Comparison of ENCODE assay signal across 8 cellular contexts in the genomic region with DNA sequence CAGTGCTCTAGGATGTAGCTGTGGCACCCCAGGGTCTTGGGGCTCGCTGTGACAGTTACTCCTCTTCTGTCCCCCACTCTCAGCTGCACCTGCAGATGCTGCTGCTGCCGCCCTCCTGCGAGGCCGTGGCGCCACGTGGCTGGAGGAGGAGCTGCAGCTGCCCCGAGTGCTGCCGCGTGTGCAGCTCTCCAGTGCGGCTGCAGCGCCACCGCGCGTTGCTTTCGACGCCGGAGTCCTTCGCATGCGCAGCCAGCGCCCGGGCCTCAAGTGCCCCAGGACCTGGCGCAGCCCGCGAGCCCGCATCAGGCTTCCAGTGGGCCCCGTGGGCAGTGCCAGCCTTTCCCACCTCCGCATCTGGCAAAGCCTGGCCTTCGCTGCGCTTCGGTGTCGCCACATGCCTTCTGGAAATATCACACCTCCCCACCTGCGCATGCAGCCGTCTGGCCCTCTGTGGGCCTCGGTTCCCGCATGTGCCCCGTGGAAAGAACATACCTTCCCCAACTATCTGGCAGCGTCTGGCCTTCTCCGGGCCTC. TPM values are rescaled to one million over a fixed set of nuclear protein-coding genes. Genes with fewer than 3 reads are reported as not detected.
DNase-seq lines count a peak whose midpoint lies in the region; ATAC-seq and TF ChIP-seq lines count a peak whose summit lies in the region.

No MANE protein-coding gene starts in this region.

- H3K27ac Mint-ChIP-seq in neural progenitor cell: peak overlapping the region; percentile 94

- TF ChIP-seq CTCF in neural progenitor cell (IDR thresholded peaks at IDR 0.05): peak; percentile 22
- peak; percentile 46 to 81 (median 66) for TF ChIP-seq CTCF in upper lobe of left lung (IDR thresholded peaks at IDR 0.05)

- H3K27me3 Mint-ChIP-seq in neural progenitor cell (ENCODE audit: insufficient read depth, low read depth): peaks cover 26% of the 10 kb centered on the region

- peaks cover 92% of the 10 kb centered on the region for H3K79me2 ChIP-seq in neural progenitor cell (ENCODE audit: low read depth)

- peak overlapping the region; percentile 85 for H3K27ac ChIP-seq in neural progenitor cell
- peak overlapping the region; percentile 88 to 94 (median 92) for H3K27ac ChIP-seq in upper lobe of left lung

- peaks cover 16% of the 10 kb centered on the region for H4K20me1 ChIP-seq in neural progenitor cell (ENCODE audit: low read depth)

- no peak for TF ChIP-seq EP300 in upper lobe of left lung (IDR thresholded peaks at IDR 0.05)

- DNase-seq in NCI-H2081 (lab: John Stamatoyannopoulos, UW) (peak; percentile 37 to 64), NCI-H2081 treated with DMSO at 0.1 percent for 48 hours (lab: John Stamatoyannopoulos, UW) (no peak), NCI-H69 (lab: John Stamatoyannopoulos, UW) (peak; percentile 85), fibroblast of peridontal ligament (ENCODE audit: extremely low read depth) (peak; percentile 58), neural progenitor cell (ENCODE audit: low spot score) (peak; percentile 50), upper lobe of left lung (peak; percentile 78 to 95)
- peak; percentile 67 for DNase-seq in activated T-helper 9 cell treated with anti-CD3 and anti-CD28 coated beads, Interleukin-2, amount 50 U/mL, for 16 hours (ENCODE audit: low read depth)

- ATAC-seq in upper lobe of left lung (ENCODE audit: low FRiP score in 2 of 2): peak; percentile 38 to 54
- ATAC-seq in GM19328 (IDR thresholded peaks at IDR 0.05; ENCODE audit: unreplicated experiment): no peak

- H3K4me1 ChIP-seq in neural progenitor cell (peaks cover 26% of the 10 kb centered on the region), upper lobe of left lung (peaks cover 66 to 95% (median 73%) of the 10 kb centered on the region in 4 donors)

- H3K9me3 Mint-ChIP-seq in neural progenitor cell: no peaks in the 10 kb centered on the region

- H3K36me3 ChIP-seq in neural progenitor cell (no peaks in the 10 kb centered on the region), upper lobe of left lung (peaks cover 3 to 10% (median 8%) of the 10 kb centered on the region in 4 donors)

- peak overlapping the region; percentile 92 for H3K4me3 Mint-ChIP-seq in neural progenitor cell

- no peak overlapping the region for H3K9ac ChIP-seq in neural progenitor cell

- H2AFZ ChIP-seq in neural progenitor cell (replicated peaks): peak overlapping the region; percentile 57

- TF ChIP-seq POLR2A in upper lobe of left lung (IDR thresholded peaks at IDR 0.05): peak in 1 of 4 donors; percentile 52

- H3K27me3 ChIP-seq in neural progenitor cell (no peaks in the 10 kb centered on the region), upper lobe of left lung (no peaks in the 10 kb centered on the region)

- 27% methylated on average over 13 to 27 of the region's 38 CpGs for WGBS in upper lobe of left lung, 2 donors

- H3K9me3 ChIP-seq in neural progenitor cell (ENCODE audit: low read depth): no peaks in the 10 kb centered on the region
- no peaks in the 10 kb centered on the region for H3K9me3 ChIP-seq in upper lobe of left lung

- peaks cover 10% of the 10 kb centered on the region for H3K36me3 Mint-ChIP-seq in neural progenitor cell

- peaks cover 47% of the 10 kb centered on the region for H3K4me1 Mint-ChIP-seq in neural progenitor cell

- H3K4me2 ChIP-seq in neural progenitor cell: peak overlapping the region; percentile 99

- H3K4me3 ChIP-seq in neural progenitor cell (peak overlapping the region; percentile 80), upper lobe of left lung (peak overlapping the region; percentile 74 to 96 (median 86))

- H3F3A ChIP-seq in neural progenitor cell (ENCODE audit: low read depth): peaks cover 39% of the 10 kb centered on the region

RNA-seq across cellular contexts. Expression of a gene that starts 0.7 kb away (rescaled TPM):
- total RNA-seq in neural progenitor cell (ENCODE audit: low replicate concordance) (2.8 and 13.4 TPM in 2 replicates), upper lobe of left lung (10 to 100 TPM; 28.1 to 84.1 (median 38.0) TPM)

RNA-seq across cellular contexts. Expression of a gene that starts 3.3 kb away (rescaled TPM):
- total RNA-seq in neural progenitor cell (ENCODE audit: low replicate concordance) (12.2 and 32.4 TPM in 2 replicates), upper lobe of left lung (10 to 100 TPM; 15.6 to 38.8 (median 21.9) TPM)

RNA-seq across cellular contexts. Expression of a gene that starts 7.9 kb away (rescaled TPM):
- total RNA-seq in neural progenitor cell (ENCODE audit: low replicate concordance) (7.6 and 24.9 TPM in 2 replicates), upper lobe of left lung (10 to 100 TPM; 15.3 to 44.0 (median 17.1) TPM)

RNA-seq across cellular contexts. Expression of a gene that starts 14.7 kb away (rescaled TPM):
- total RNA-seq in neural progenitor cell (ENCODE audit: low replicate concordance) (124 and 238 TPM in 2 replicates), upper lobe of left lung (100 to 1,000 TPM in 4 of 6 donors, 10 to 100 TPM in 2; 57.7 to 294 (median 157) TPM)

RNA-seq across cellular contexts. Expression of a gene that starts 15.7 kb away (rescaled TPM):
- total RNA-seq in neural progenitor cell (ENCODE audit: low replicate concordance) (3.9 and 12.5 TPM in 2 replicates), upper lobe of left lung (10 to 100 TPM in 2 of 6 donors, 1 to 10 TPM in 4; 6.8 to 14.7 (median 8.6) TPM)
